Comparison of ENCODE assay signal across 24 cellular contexts in genomic region chr15:63040509-63040908, GRCh38. TPM values are rescaled to one million over a fixed set of nuclear protein-coding genes. Genes with fewer than 3 reads are reported as not detected.
DNase-seq lines count a peak whose midpoint lies in the region; ATAC-seq and TF ChIP-seq lines count a peak whose summit lies in the region.
"Had no signal": no experiment of that assay in that cellular context is flagged by ENCODE, and none has a peak within 500 bp of the region (broad histone marks: within the 10 kb centered on the region; RNA-seq: fewer than 3 reads in every experiment).

No MANE protein-coding gene starts in this region.

- DNase-seq in left ventricle myocardium inferior (no peak), cardiac septum (ENCODE audit: low spot score) (no peak), esophagus muscularis mucosa (ENCODE audit: extremely low spot score) (no peak), trophoblast cell (peak; percentile 70 to 95), aorta (no peak), endodermal cell (no peak)
- DNase-seq: ACHN; activated CD4-positive, alpha-beta T cell treated with anti-CD3 and anti-CD28 coated beads, Interleukin-2, amount 10 ng/mL, durations not matched to agents 7 days and 5 days; activated naive CD8-positive, alpha-beta T cell treated with anti-CD3 and anti-CD28 coated beads for 36 hours; foreskin melanocyte; MV-4-11; NCI-H187; NCI-H2227 treated with DMSO at 0.1 percent for 48 hours; NCI-H82; retina; T-helper 17 cell had no signal

- WGBS in esophagus muscularis mucosa: 87% methylated on average over 6 of the region's 6 CpGs
- no CpG with 5 or more reads among the region's 6 CpGs for WGBS in trophoblast cell (ENCODE audit: extremely low coverage, insufficient coverage, insufficient read length)
- WGBS in aorta, 2 donors: 77 to 79% methylated on average over 6 of the region's 6 CpGs
- 85 to 91% methylated on average over 4 to 6 of the region's 6 CpGs for WGBS in endodermal cell (ENCODE audit: insufficient coverage in 1 of 2, insufficient read length in 1 of 2), 2 experiments

- no peak overlapping the region for H3K4me3 Mint-ChIP-seq in endodermal cell
- H3K4me3 Mint-ChIP-seq: activated CD4-positive, alpha-beta T cell treated with anti-CD3 and anti-CD28 coated beads, Interleukin-2, amount 10 ng/mL, durations not matched to agents 7 days and 5 days; activated naive CD8-positive, alpha-beta T cell treated with anti-CD3 and anti-CD28 coated beads for 36 hours; dendritic cell treated with granulocyte-macrophage colony-stimulating factor and Interleukin-4, amounts not matched to agents 40 ng/mL and 50 ng/mL, for 4 days; T-helper 17 cell had no signal

- intact Hi-C loops in left ventricle myocardium inferior (cut with micrococcal nuclease) (loop anchor here (10.0 kb wide), 1 partner anchor 196 kb away; no protein-coding TSS in a partner anchor), cardiac septum (cut with DNase I) (loop anchor here (2.0 to 10.0 kb wide), 4 partner anchors 43 to 234 kb away; partner anchors contain the start of gene APH1B), esophagus muscularis mucosa (cut with DNase I) (loop anchor here (5.0 to 10.0 kb wide), 2 partner anchors 193 to 256 kb away; no protein-coding TSS in a partner anchor), aorta (cut with DNase I) (loop anchor here (5.0 to 10.0 kb wide), 5 partner anchors 98 to 258 kb away; partner anchors contain the start of gene RPS27L (in 1 of the 2))

- ATAC-seq in aorta (ENCODE audit: low FRiP score) (no peak), HG02610 (IDR thresholded peaks at IDR 0.05; ENCODE audit: unreplicated experiment) (no peak), HG03571 (IDR thresholded peaks at IDR 0.05; ENCODE audit: unreplicated experiment) (no peak)
- ATAC-seq: T-helper 17 cell had no signal

- H3K4me1 ChIP-seq in left ventricle myocardium inferior (peaks cover 49% of the 10 kb centered on the region), esophagus muscularis mucosa (peaks cover 4 to 33% (median 16%) of the 10 kb centered on the region in 4 donors), trophoblast cell (ENCODE audit: control insufficient read depth in 1 of 2, insufficient read depth in 2 of 2, low read length in 2 of 2) (peaks cover 7 to 15% of the 10 kb centered on the region in 2 experiments), aorta (ENCODE audit: control insufficient read depth in 1 of 2, insufficient read depth in 2 of 2, low read length in 2 of 2) (no peaks in the 10 kb centered on the region), endodermal cell (ENCODE audit: control insufficient read depth, insufficient read depth, low read length) (peaks cover 5% of the 10 kb centered on the region)

- H3K27ac Mint-ChIP-seq in endodermal cell: no peak overlapping the region
- H3K27ac Mint-ChIP-seq: activated CD4-positive, alpha-beta T cell treated with anti-CD3 and anti-CD28 coated beads, Interleukin-2, amount 10 ng/mL, durations not matched to agents 7 days and 5 days; activated naive CD8-positive, alpha-beta T cell treated with anti-CD3 and anti-CD28 coated beads for 36 hours; activated T-helper 2 cell treated with anti-CD3 and anti-CD28 coated beads, Interferon-gamma antibody, Interleukin-2, Interleukin-4, amounts not matched to agents 10 μg/mL and 5 μg/mL and 100 μg/mL, durations not matched to agents 14 hours and 24 hours and 36 hours; dendritic cell treated with granulocyte-macrophage colony-stimulating factor and Interleukin-4, amounts not matched to agents 40 ng/mL and 50 ng/mL, for 4 days; T-helper 17 cell had no signal

- no peak overlapping the region for H3K18ac ChIP-seq in trophoblast cell (ENCODE audit: low read length)

- H2AFZ ChIP-seq in trophoblast cell (ENCODE audit: insufficient read depth, low read length, poor library complexity): no peak overlapping the region

- peaks cover 18% of the 10 kb centered on the region for H3K27me3 ChIP-seq in left ventricle myocardium inferior (ENCODE audit: low read depth)
- H3K27me3 ChIP-seq in esophagus muscularis mucosa: peaks cover 0 to 10% (median 4%) of the 10 kb centered on the region in 4 donors
- H3K27me3 ChIP-seq in trophoblast cell (ENCODE audit: insufficient read depth, low read length): no peaks in the 10 kb centered on the region
- no peaks in the 10 kb centered on the region for H3K27me3 ChIP-seq in aorta (ENCODE audit: control insufficient read depth in 1 of 2, insufficient read depth in 2 of 2, low read length in 1 of 2)
- peaks cover 4% of the 10 kb centered on the region for H3K27me3 ChIP-seq in endodermal cell (ENCODE audit: control insufficient read depth, insufficient read depth, low read length, poor library complexity, severe bottlenecking)
- H3K27me3 ChIP-seq: SJSA1 had no signal

- H3K9me3 Mint-ChIP-seq in endodermal cell: no peaks in the 10 kb centered on the region
- H3K9me3 Mint-ChIP-seq: activated CD4-positive, alpha-beta T cell treated with anti-CD3 and anti-CD28 coated beads, Interleukin-2, amount 10 ng/mL, durations not matched to agents 7 days and 5 days; activated naive CD8-positive, alpha-beta T cell treated with anti-CD3 and anti-CD28 coated beads for 36 hours; activated T-helper 2 cell treated with anti-CD3 and anti-CD28 coated beads, Interferon-gamma antibody, Interleukin-2, Interleukin-4, amounts not matched to agents 10 μg/mL and 5 μg/mL and 100 μg/mL, durations not matched to agents 14 hours and 24 hours and 36 hours; dendritic cell treated with granulocyte-macrophage colony-stimulating factor and Interleukin-4, amounts not matched to agents 40 ng/mL and 50 ng/mL, for 4 days had no signal

- H2AK5ac ChIP-seq in trophoblast cell (ENCODE audit: low read length): no peak overlapping the region

- H3K36me3 ChIP-seq in left ventricle myocardium inferior (peaks cover 21% of the 10 kb centered on the region), esophagus muscularis mucosa (peaks cover 8 to 24% (median 17%) of the 10 kb centered on the region in 4 donors), trophoblast cell (ENCODE audit: control insufficient read depth in 1 of 2, insufficient read depth in 2 of 2, low read length in 2 of 2) (peaks cover 15 to 19% of the 10 kb centered on the region in 2 experiments), aorta (ENCODE audit: control insufficient read depth in 1 of 2, insufficient read depth in 2 of 2, low read length in 1 of 2) (no peaks in the 10 kb centered on the region), endodermal cell (ENCODE audit: control insufficient read depth, insufficient read depth, low read length) (peaks cover 18% of the 10 kb centered on the region)

- peaks cover 61% of the 10 kb centered on the region for H3K79me1 ChIP-seq in trophoblast cell (ENCODE audit: low read length)

- H3K9me3 ChIP-seq in left ventricle myocardium inferior (replicated peaks): no peaks in the 10 kb centered on the region
- H3K9me3 ChIP-seq in esophagus muscularis mucosa: no peaks in the 10 kb centered on the region
- H3K9me3 ChIP-seq in trophoblast cell (ENCODE audit: insufficient read depth, low read depth, low read length): no peaks in the 10 kb centered on the region
- no peaks in the 10 kb centered on the region for H3K9me3 ChIP-seq in aorta (ENCODE audit: control insufficient read depth, low read length)
- no peaks in the 10 kb centered on the region for H3K9me3 ChIP-seq in endodermal cell (ENCODE audit: control insufficient read depth, low read length)
- H3K9me3 ChIP-seq: SJSA1 had no signal

- H3K9ac ChIP-seq in trophoblast cell (ENCODE audit: low read length) (no peak overlapping the region), endodermal cell (ENCODE audit: extremely low read depth, low read length, poor library complexity, severe bottlenecking) (no peak overlapping the region)
- H3K9ac ChIP-seq: KMS-11 had no signal

- TF ChIP-seq CTCF in left ventricle myocardium inferior (IDR thresholded peaks at IDR 0.05; ENCODE audit: borderline replicate concordance) (no peak), esophagus muscularis mucosa (IDR thresholded peaks at IDR 0.05) (no peak), endodermal cell (conservative IDR thresholded peaks at IDR 0.05) (no peak)

- H2BK5ac ChIP-seq in trophoblast cell (ENCODE audit: low read depth, low read length, poor library complexity): peak overlapping the region; percentile 59

- H3K36me3 Mint-ChIP-seq in endodermal cell (ENCODE audit: low read depth): peaks cover 7% of the 10 kb centered on the region
- H3K36me3 Mint-ChIP-seq: activated naive CD8-positive, alpha-beta T cell treated with anti-CD3 and anti-CD28 coated beads for 36 hours; brain had no signal

- no peak overlapping the region for H3K23ac ChIP-seq in trophoblast cell (ENCODE audit: low read length)

- TF ChIP-seq POLR2A in esophagus muscularis mucosa (IDR thresholded peaks at IDR 0.05; ENCODE audit: low read depth): no peak

- peaks cover 34% of the 10 kb centered on the region for H3K79me2 ChIP-seq in trophoblast cell (ENCODE audit: control insufficient read depth, insufficient read depth, low read length, poor library complexity)

- no peak overlapping the region for H3K4me2 ChIP-seq in trophoblast cell (ENCODE audit: low read length)
- H3K4me2 ChIP-seq: KMS-11 had no signal

- H2BK120ac ChIP-seq in trophoblast cell (ENCODE audit: insufficient read depth, low read length, poor library complexity): peak overlapping the region; percentile 67

- peak overlapping the region; percentile 10 for H2BK12ac ChIP-seq in trophoblast cell (ENCODE audit: low read length)

- no peak overlapping the region for H4K12ac ChIP-seq in trophoblast cell (ENCODE audit: low read depth, low read length)

- H3K4me3 ChIP-seq in left ventricle myocardium inferior (no peak overlapping the region), esophagus muscularis mucosa (peak overlapping the region in 3 of 4 donors; percentile 70 to 91 (median 86)), trophoblast cell (ENCODE audit: low read depth, low read length) (no peak overlapping the region), aorta (ENCODE audit: low read length in 2 of 2) (no peak overlapping the region), endodermal cell (ENCODE audit: low read length) (no peak overlapping the region)
- H3K4me3 ChIP-seq: SJSA1 had no signal

- peak overlapping the region; percentile 20 for H3K4ac ChIP-seq in trophoblast cell (ENCODE audit: low read depth, low read length)

- peak overlapping the region; percentile 15 for H4K91ac ChIP-seq in trophoblast cell (ENCODE audit: low read depth, low read length)

- H3K27me3 Mint-ChIP-seq in endodermal cell (ENCODE audit: insufficient read depth): peaks cover 27% of the 10 kb centered on the region

- peak overlapping the region; percentile 51 for H3K14ac ChIP-seq in trophoblast cell (ENCODE audit: low read length)

- H3K27ac ChIP-seq in left ventricle myocardium inferior (replicated peaks) (peak overlapping the region; percentile 99), esophagus muscularis mucosa (replicated peaks in 1 of 4) (peak overlapping the region; percentile 94 to 97 (median 96)), trophoblast cell (ENCODE audit: low read depth, low read length) (peak overlapping the region; percentile 100), aorta (ENCODE audit: low read depth in 1 of 2, low read length in 2 of 2) (peak overlapping the region; percentile 31 to 39), endodermal cell (ENCODE audit: low read depth, low read length) (no peak overlapping the region)
- H3K27ac ChIP-seq: C4-2B, KMS-11, SJSA1 had no signal

- no peak for TF ChIP-seq EP300 in esophagus muscularis mucosa (IDR thresholded peaks at IDR 0.05)

- peaks cover 28% of the 10 kb centered on the region for H3K4me1 Mint-ChIP-seq in endodermal cell

- no peak overlapping the region for H4K8ac ChIP-seq in trophoblast cell (ENCODE audit: low read depth, low read length)

RNA-seq across cellular contexts. Expression of gene TPM1, which starts 2.0 kb away (rescaled TPM):
- 12,604 TPM for total RNA-seq in left ventricle myocardium inferior
- 14,297 TPM for total RNA-seq in cardiac septum
- 1,000 to 10,000 TPM; 5,599 to 7,718 (median 6,496) TPM for total RNA-seq in esophagus muscularis mucosa
- 3,520 and 3,660 TPM in 2 replicates for polyA plus RNA-seq in trophoblast cell (2013)
- 1,000 to 10,000 TPM in 1 of 2 donors, 100 to 1,000 TPM in 1; 861 to 1,497 TPM for total RNA-seq in aorta
- polyA plus RNA-seq in aorta: 1,000 to 10,000 TPM; 1,109 to 1,230 TPM
- 100 to 1,000 TPM; 245 to 363 TPM for total RNA-seq in endodermal cell
- polyA plus RNA-seq in endodermal cell (2013, experiment 1 of 2): 264 TPM
- polyA plus RNA-seq in endodermal cell (2013, experiment 2 of 2): 314 TPM

Comparison
In these comparisons a context has a peak if more than half of its experiments do, and no peak if none do; other contexts are left out.
1. DNase-seq: peak in trophoblast cell (2 of 2); none in left ventricle myocardium inferior (single experiment), cardiac septum (single experiment), esophagus muscularis mucosa (single experiment), aorta (0 of 2) and endodermal cell (single experiment).
2. H3K4me3 ChIP-seq: peak in esophagus muscularis mucosa (3 of 4); none in left ventricle myocardium inferior (single experiment), trophoblast cell (single experiment), aorta (0 of 2) and endodermal cell (single experiment).